Comparison of ENCODE assay signal across 12 cellular contexts in the genomic region with DNA sequence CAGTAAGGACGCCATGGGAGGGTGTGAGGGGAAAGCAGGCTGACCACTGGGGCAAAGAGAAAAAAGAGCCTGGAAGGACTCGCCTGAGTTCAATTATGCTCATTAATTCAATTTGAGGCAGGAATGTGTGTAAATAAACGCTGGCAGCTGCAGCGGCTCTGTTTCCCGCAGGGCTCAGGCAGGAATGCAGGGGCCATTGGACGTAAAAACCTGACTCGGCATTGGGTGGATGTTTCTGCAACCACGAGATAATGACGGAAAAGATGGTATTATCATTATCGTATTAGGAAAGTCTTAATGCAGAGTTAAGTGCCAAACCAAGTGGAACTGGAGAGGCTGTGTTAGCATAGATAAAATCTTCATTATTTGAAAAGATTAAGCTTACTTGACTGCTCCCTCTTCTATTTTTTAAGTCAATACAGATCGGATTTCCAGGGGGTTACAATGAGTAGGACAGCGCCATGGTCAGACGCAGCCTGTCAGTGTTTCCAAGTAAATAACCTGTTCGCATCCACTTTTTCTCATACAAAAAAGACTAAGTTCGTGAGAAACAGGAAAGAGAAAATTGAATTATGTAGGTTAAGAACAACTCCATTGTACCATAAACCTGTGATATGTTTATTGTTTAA.
DNase-seq lines count a peak whose midpoint lies in the region; ATAC-seq and TF ChIP-seq lines count a peak whose summit lies in the region.
"Had no signal": no experiment of that assay in that cellular context is flagged by ENCODE, and none has a peak within 500 bp of the region (broad histone marks: within the 10 kb centered on the region; RNA-seq: fewer than 3 reads in every experiment).

No MANE protein-coding gene starts in this region.

- peak overlapping the region; percentile 7 for H3K4me3 ChIP-seq in choroid plexus epithelial cell (ENCODE audit: low read depth, low read length)

- peaks cover 14% of the 10 kb centered on the region for H3K27me3 Mint-ChIP-seq in nephron progenitor cell (ENCODE audit: low read depth, poor library complexity)
- H3K27me3 Mint-ChIP-seq in activated CD4-positive, alpha-beta T cell treated with anti-CD3 and anti-CD28 coated beads for 36 hours = no peaks in the 10 kb centered on the region

- intact Hi-C loops in activated CD4-positive, alpha-beta T cell treated with anti-CD3 and anti-CD28 coated beads for 36 hours (cut with DNase I, micrococcal nuclease) = no loop called here

- peak; percentile 22 for DNase-seq in EH (ENCODE audit: low read depth)
- DNase-seq in NCI-H2227 treated with DMSO at 0.1 percent for 48 hours (lab: John Stamatoyannopoulos, UW) = peak; percentile 39
- DNase-seq in choroid plexus epithelial cell (ENCODE audit: low read depth) = peak; percentile 86
- peak; percentile 50 for DNase-seq in nephron progenitor cell
- no peak for DNase-seq in NCI-H226
- DNase-seq in stimulated activated CD8-positive, alpha-beta memory T cell treated with anti-CD3 and anti-CD28 coated beads, Interleukin-4, amount 100 ng/mL, for 48 hours = no peak
- DNase-seq in activated CD4-positive, alpha-beta T cell treated with anti-CD3 and anti-CD28 coated beads for 36 hours = no peak
- DNase-seq: activated CD8-positive, alpha-beta memory T cell treated with anti-CD3 and anti-CD28 coated beads, Interleukin-2, amount 10 ng/mL, durations not matched to agents 7 days and 5 days; stimulated activated naive CD4-positive, alpha-beta T cell treated with Interleukin-2 at 50 U/mL for 16 hours had no signal

- H3K27ac Mint-ChIP-seq in nephron progenitor cell = peak overlapping the region; percentile 24
- no peak overlapping the region for H3K27ac Mint-ChIP-seq in activated CD4-positive, alpha-beta T cell treated with anti-CD3 and anti-CD28 coated beads for 36 hours
- H3K27ac Mint-ChIP-seq: activated CD8-positive, alpha-beta memory T cell treated with anti-CD3 and anti-CD28 coated beads, Interleukin-2, amount 10 ng/mL, durations not matched to agents 7 days and 5 days; IgD-negative memory B cell had no signal

- peaks cover 82% of the 10 kb centered on the region for H3K4me1 Mint-ChIP-seq in nephron progenitor cell
- H3K4me1 Mint-ChIP-seq in activated CD4-positive, alpha-beta T cell treated with anti-CD3 and anti-CD28 coated beads for 36 hours = peaks cover 55% of the 10 kb centered on the region

- TF ChIP-seq CTCF in choroid plexus epithelial cell (conservative IDR thresholded peaks at IDR 0.05; ENCODE audit: low read depth, low read length) (no peak), nephron progenitor cell (IDR thresholded peaks at IDR 0.05) (no peak)

- H3K9me3 Mint-ChIP-seq in nephron progenitor cell = no peaks in the 10 kb centered on the region
- no peaks in the 10 kb centered on the region for H3K9me3 Mint-ChIP-seq in activated CD4-positive, alpha-beta T cell treated with anti-CD3 and anti-CD28 coated beads for 36 hours (ENCODE audit: low read depth)

- peak overlapping the region; percentile 41 for H3K4me3 Mint-ChIP-seq in nephron progenitor cell
- H3K4me3 Mint-ChIP-seq in activated CD4-positive, alpha-beta T cell treated with anti-CD3 and anti-CD28 coated beads for 36 hours = no peak overlapping the region
- H3K4me3 Mint-ChIP-seq: activated CD8-positive, alpha-beta memory T cell treated with anti-CD3 and anti-CD28 coated beads, Interleukin-2, amount 10 ng/mL, durations not matched to agents 7 days and 5 days had no signal

- CTCF ChIA-PET in activated CD4-positive, alpha-beta T cell treated with anti-CD3 and anti-CD28 coated beads for 36 hours (lab: Charles Lee) = interaction anchor here (0.7 kb wide), 1 partner anchor 573 kb away, joined by 3 read pairs; no protein-coding TSS in a partner anchor

- no peak for ATAC-seq in activated CD4-positive, alpha-beta T cell treated with anti-CD3 and anti-CD28 coated beads for 36 hours
- ATAC-seq in GM21737 (IDR thresholded peaks at IDR 0.05; ENCODE audit: unreplicated experiment) = no peak
- ATAC-seq: Right ventricle myocardium inferior had no signal

- no peaks in the 10 kb centered on the region for H3K36me3 Mint-ChIP-seq in nephron progenitor cell (ENCODE audit: low read depth)
- no peaks in the 10 kb centered on the region for H3K36me3 Mint-ChIP-seq in activated CD4-positive, alpha-beta T cell treated with anti-CD3 and anti-CD28 coated beads for 36 hours (ENCODE audit: low read depth)
- H3K36me3 Mint-ChIP-seq: activated CD8-positive, alpha-beta memory T cell treated with anti-CD3 and anti-CD28 coated beads, Interleukin-2, amount 10 ng/mL, durations not matched to agents 7 days and 5 days; IgD-negative memory B cell had no signal

- POLR2A ChIA-PET in activated CD4-positive, alpha-beta T cell treated with anti-CD3 and anti-CD28 coated beads for 36 hours (lab: Charles Lee) = no interaction called here

Comparison
In these comparisons a context has a peak if more than half of its experiments do, and no peak if none do; other contexts are left out.
1. DNase-seq: peak in EH (single experiment), NCI-H2227 treated with DMSO at 0.1 percent for 48 hours (single experiment), choroid plexus epithelial cell (single experiment) and nephron progenitor cell (single experiment); none in NCI-H226 (single experiment), stimulated activated CD8-positive, alpha-beta memory T cell treated with anti-CD3 and anti-CD28 coated beads, Interleukin-4, amount 100 ng/mL, for 48 hours (single experiment) and activated CD4-positive, alpha-beta T cell treated with anti-CD3 and anti-CD28 coated beads for 36 hours (single experiment).